Comparison of ENCODE assay signal across 1 cellular context in the genomic region with DNA sequence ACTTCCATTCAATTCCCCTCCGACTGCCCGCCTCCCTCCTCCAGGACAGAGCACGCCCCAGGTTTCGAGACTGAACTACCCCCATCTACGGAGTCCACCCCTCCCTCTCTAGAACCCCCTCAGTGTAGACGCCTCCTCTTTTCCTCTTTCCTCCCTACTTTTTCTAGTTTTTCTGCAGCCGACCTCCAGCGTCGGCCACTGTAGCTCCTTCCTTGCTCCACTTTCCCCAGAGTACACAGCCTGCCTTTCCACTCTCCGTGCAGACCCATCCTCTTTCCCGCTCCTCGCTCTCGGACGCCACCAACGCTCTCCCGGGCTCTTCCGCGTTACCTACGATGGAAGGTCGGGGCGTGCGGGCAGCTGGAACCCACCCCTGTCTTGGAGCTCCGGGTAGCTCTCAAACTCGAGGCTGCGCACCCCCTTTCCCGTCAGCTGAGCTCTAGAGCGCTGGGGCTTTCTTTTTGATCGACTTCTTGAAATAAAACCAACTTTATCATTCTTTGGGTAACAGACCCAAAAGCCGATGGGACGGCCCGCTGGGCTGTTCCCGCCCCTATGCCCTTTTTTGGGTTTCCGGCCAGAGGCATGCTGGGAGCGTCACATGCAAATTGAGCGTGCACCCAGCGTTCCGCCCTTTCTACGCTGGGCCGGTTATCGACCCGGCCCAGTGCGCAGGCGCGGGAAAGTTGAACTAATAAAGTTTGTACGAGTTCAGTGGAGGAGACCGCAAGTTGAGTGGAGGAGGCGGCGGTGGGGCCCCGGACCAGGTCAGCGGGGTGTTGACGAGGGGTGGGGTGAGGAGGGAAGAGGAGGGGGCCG.
TF ChIP-seq lines count a peak whose summit lies in the region.

A gene with protein sequence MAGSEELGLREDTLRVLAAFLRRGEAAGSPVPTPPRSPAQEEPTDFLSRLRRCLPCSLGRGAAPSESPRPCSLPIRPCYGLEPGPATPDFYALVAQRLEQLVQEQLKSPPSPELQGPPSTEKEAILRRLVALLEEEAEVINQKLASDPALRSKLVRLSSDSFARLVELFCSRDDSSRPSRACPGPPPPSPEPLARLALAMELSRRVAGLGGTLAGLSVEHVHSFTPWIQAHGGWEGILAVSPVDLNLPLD (plus strand): TSS at position 633 of the 819 bp plus-strand sequence. CDS start 760 bp downstream, outside the sequence.
A gene with protein sequence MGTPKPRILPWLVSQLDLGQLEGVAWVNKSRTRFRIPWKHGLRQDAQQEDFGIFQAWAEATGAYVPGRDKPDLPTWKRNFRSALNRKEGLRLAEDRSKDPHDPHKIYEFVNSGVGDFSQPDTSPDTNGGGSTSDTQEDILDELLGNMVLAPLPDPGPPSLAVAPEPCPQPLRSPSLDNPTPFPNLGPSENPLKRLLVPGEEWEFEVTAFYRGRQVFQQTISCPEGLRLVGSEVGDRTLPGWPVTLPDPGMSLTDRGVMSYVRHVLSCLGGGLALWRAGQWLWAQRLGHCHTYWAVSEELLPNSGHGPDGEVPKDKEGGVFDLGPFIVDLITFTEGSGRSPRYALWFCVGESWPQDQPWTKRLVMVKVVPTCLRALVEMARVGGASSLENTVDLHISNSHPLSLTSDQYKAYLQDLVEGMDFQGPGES (minus strand): TSS at position 557 of the 819 bp plus-strand sequence. CDS start 1,019 bp downstream, outside the sequence.

TF ChIP-seq in K562, 482 proteins besides CTCF, POLR2A, EP300 and RAD21 (continued from another document and continues in another):
- TF ChIP-seq, protein P1, sequence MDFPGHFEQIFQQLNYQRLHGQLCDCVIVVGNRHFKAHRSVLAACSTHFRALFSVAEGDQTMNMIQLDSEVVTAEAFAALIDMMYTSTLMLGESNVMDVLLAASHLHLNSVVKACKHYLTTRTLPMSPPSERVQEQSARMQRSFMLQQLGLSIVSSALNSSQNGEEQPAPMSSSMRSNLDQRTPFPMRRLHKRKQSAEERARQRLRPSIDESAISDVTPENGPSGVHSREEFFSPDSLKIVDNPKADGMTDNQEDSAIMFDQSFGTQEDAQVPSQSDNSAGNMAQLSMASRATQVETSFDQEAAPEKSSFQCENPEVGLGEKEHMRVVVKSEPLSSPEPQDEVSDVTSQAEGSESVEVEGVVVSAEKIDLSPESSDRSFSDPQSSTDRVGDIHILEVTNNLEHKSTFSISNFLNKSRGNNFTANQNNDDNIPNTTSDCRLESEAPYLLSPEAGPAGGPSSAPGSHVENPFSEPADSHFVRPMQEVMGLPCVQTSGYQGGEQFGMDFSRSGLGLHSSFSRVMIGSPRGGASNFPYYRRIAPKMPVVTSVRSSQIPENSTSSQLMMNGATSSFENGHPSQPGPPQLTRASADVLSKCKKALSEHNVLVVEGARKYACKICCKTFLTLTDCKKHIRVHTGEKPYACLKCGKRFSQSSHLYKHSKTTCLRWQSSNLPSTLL (IDR thresholded peaks at IDR 0.05): no peak
- TF ChIP-seq ARNT (IDR thresholded peaks at IDR 0.05) (no peak), SMAD4 (CRISPR knock-in tag; conservative IDR thresholded peaks at IDR 0.05) (0 out of 2 replicates have a peak, but pooled peaks have one; percentile 31), ZNF134 (CRISPR knock-in tag; conservative IDR thresholded peaks at IDR 0.05) (no peak), HNRNPL (IDR thresholded peaks at IDR 0.05; ENCODE audit: low read depth, low read length) (no peak), SMARCA5 (IDR thresholded peaks at IDR 0.05) (no peak), SRSF1 (IDR thresholded peaks at IDR 0.05; ENCODE audit: low read depth, low read length) (no peak), FOXJ2 (tag; IDR thresholded peaks at IDR 0.05) (peak; percentile 66; the same call in 1 of the 2 replicates), TARDBP (IDR thresholded peaks at IDR 0.05) (0 out of 2 replicates have a peak, but pooled peaks have one; percentile 18), MAFF (IDR thresholded peaks at IDR 0.05; ENCODE audit: low read length) (no peak), PHB (CRISPR knock-in tag; IDR thresholded peaks at IDR 0.05) (no peak), ZNF644 (tag; IDR thresholded peaks at IDR 0.05; ENCODE audit: low read depth) (no peak), SNIP1 (IDR thresholded peaks at IDR 0.05; ENCODE audit: low read depth) (no peak), ZNF133 (CRISPR knock-in tag; IDR thresholded peaks at IDR 0.05) (no peak), E2F3 (CRISPR knock-in tag; IDR thresholded peaks at IDR 0.05) (no peak), ZNF77 (CRISPR knock-in tag; IDR thresholded peaks at IDR 0.05) (no peak), ZNF316 (IDR thresholded peaks at IDR 0.05) (no peak), XRCC5 (IDR thresholded peaks at IDR 0.05; ENCODE audit: low read depth, low read length) (no peak), ELF2 (CRISPR knock-in tag; IDR thresholded peaks at IDR 0.05) (peak; percentile 65; the same call in 1 of the 2 replicates), NCOA4 (IDR thresholded peaks at IDR 0.05; ENCODE audit: partially characterized antibody) (no peak), HNRNPH1 (optimal IDR thresholded peaks at IDR 0.05; ENCODE audit: low read depth, low read length) (no peak), ZBTB1 (CRISPR knock-in tag; IDR thresholded peaks at IDR 0.05; ENCODE audit: borderline replicate concordance, low read depth) (no peak), KDM1A (IDR thresholded peaks at IDR 0.05) (peak in 1 of 2 experiments; percentile 32; a peak in 1 of 4 replicates), NCOA6 (IDR thresholded peaks at IDR 0.05) (peak; percentile 43; the same call in 1 of the 2 replicates), MYC (IDR thresholded peaks at IDR 0.05; ENCODE audit: low read depth, low read length) (peak; percentile 9; the same call in 1 of the 2 replicates), MYC (CRISPR knock-in tag; IDR thresholded peaks at IDR 0.05; ENCODE audit: borderline replicate concordance, low read depth) (no peak), RBM22 (IDR thresholded peaks at IDR 0.05; ENCODE audit: low read depth, low read length, poor library complexity, severe bottlenecking) (no peak), PCBP2 (IDR thresholded peaks at IDR 0.05; ENCODE audit: low read depth, low read length, poor library complexity, severe bottlenecking) (no peak), TRIM24 (IDR thresholded peaks at IDR 0.05) (no peak), POLR2AphosphoS2 (IDR thresholded peaks at IDR 0.05; ENCODE audit: low read length) (no peak), SAFB (IDR thresholded peaks at IDR 0.05; ENCODE audit: borderline replicate concordance, low read depth, low read length) (no peak), SP2 (IDR thresholded peaks at IDR 0.05; ENCODE audit: extremely low read depth, low read depth, low read length, poor library complexity, severe bottlenecking) (no peak)
- TF ChIP-seq, protein P2, sequence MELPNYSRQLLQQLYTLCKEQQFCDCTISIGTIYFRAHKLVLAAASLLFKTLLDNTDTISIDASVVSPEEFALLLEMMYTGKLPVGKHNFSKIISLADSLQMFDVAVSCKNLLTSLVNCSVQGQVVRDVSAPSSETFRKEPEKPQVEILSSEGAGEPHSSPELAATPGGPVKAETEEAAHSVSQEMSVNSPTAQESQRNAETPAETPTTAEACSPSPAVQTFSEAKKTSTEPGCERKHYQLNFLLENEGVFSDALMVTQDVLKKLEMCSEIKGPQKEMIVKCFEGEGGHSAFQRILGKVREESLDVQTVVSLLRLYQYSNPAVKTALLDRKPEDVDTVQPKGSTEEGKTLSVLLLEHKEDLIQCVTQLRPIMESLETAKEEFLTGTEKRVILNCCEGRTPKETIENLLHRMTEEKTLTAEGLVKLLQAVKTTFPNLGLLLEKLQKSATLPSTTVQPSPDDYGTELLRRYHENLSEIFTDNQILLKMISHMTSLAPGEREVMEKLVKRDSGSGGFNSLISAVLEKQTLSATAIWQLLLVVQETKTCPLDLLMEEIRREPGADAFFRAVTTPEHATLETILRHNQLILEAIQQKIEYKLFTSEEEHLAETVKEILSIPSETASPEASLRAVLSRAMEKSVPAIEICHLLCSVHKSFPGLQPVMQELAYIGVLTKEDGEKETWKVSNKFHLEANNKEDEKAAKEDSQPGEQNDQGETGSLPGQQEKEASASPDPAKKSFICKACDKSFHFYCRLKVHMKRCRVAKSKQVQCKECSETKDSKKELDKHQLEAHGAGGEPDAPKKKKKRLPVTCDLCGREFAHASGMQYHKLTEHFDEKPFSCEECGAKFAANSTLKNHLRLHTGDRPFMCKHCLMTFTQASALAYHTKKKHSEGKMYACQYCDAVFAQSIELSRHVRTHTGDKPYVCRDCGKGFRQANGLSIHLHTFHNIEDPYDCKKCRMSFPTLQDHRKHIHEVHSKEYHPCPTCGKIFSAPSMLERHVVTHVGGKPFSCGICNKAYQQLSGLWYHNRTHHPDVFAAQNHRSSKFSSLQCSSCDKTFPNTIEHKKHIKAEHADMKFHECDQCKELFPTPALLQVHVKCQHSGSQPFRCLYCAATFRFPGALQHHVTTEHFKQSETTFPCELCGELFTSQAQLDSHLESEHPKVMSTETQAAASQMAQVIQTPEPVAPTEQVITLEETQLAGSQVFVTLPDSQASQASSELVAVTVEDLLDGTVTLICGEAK (IDR thresholded peaks at IDR 0.05): peak; percentile 99
- TF ChIP-seq, protein P2 (CRISPR knock-in tag; IDR thresholded peaks at IDR 0.05): peak; percentile 97
- TF ChIP-seq, protein P3, sequence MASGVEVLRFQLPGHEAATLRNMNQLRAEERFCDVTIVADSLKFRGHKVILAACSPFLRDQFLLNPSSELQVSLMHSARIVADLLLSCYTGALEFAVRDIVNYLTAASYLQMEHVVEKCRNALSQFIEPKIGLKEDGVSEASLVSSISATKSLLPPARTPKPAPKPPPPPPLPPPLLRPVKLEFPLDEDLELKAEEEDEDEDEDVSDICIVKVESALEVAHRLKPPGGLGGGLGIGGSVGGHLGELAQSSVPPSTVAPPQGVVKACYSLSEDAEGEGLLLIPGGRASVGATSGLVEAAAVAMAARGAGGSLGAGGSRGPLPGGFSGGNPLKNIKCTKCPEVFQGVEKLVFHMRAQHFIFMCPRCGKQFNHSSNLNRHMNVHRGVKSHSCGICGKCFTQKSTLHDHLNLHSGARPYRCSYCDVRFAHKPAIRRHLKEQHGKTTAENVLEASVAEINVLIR (CRISPR knock-in tag; IDR thresholded peaks at IDR 0.05): no peak
- TF ChIP-seq, protein P4, sequence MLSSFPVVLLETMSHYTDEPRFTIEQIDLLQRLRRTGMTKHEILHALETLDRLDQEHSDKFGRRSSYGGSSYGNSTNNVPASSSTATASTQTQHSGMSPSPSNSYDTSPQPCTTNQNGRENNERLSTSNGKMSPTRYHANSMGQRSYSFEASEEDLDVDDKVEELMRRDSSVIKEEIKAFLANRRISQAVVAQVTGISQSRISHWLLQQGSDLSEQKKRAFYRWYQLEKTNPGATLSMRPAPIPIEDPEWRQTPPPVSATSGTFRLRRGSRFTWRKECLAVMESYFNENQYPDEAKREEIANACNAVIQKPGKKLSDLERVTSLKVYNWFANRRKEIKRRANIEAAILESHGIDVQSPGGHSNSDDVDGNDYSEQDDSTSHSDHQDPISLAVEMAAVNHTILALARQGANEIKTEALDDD (IDR thresholded peaks at IDR 0.05): no peak
- TF ChIP-seq, protein P5, sequence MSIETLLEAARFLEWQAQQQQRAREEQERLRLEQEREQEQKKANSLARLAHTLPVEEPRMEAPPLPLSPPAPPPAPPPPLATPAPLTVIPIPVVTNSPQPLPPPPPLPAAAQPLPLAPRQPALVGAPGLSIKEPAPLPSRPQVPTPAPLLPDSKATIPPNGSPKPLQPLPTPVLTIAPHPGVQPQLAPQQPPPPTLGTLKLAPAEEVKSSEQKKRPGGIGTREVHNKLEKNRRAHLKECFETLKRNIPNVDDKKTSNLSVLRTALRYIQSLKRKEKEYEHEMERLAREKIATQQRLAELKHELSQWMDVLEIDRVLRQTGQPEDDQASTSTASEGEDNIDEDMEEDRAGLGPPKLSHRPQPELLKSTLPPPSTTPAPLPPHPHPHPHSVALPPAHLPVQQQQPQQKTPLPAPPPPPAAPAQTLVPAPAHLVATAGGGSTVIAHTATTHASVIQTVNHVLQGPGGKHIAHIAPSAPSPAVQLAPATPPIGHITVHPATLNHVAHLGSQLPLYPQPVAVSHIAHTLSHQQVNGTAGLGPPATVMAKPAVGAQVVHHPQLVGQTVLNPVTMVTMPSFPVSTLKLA (conservative IDR thresholded peaks at IDR 0.05): peak; percentile 75 to 79
- TF ChIP-seq, protein P6, sequence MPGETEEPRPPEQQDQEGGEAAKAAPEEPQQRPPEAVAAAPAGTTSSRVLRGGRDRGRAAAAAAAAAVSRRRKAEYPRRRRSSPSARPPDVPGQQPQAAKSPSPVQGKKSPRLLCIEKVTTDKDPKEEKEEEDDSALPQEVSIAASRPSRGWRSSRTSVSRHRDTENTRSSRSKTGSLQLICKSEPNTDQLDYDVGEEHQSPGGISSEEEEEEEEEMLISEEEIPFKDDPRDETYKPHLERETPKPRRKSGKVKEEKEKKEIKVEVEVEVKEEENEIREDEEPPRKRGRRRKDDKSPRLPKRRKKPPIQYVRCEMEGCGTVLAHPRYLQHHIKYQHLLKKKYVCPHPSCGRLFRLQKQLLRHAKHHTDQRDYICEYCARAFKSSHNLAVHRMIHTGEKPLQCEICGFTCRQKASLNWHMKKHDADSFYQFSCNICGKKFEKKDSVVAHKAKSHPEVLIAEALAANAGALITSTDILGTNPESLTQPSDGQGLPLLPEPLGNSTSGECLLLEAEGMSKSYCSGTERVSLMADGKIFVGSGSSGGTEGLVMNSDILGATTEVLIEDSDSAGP (CRISPR knock-in tag; IDR thresholded peaks at IDR 0.05): no peak
- TF ChIP-seq, protein P7, sequence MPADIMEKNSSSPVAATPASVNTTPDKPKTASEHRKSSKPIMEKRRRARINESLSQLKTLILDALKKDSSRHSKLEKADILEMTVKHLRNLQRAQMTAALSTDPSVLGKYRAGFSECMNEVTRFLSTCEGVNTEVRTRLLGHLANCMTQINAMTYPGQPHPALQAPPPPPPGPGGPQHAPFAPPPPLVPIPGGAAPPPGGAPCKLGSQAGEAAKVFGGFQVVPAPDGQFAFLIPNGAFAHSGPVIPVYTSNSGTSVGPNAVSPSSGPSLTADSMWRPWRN (IDR thresholded peaks at IDR 0.05; ENCODE audit: low read depth): 0 out of 2 replicates have a peak, but pooled peaks have one; percentile 7
